Comparison of ENCODE assay signal across 8 cellular contexts in the genomic region with DNA sequence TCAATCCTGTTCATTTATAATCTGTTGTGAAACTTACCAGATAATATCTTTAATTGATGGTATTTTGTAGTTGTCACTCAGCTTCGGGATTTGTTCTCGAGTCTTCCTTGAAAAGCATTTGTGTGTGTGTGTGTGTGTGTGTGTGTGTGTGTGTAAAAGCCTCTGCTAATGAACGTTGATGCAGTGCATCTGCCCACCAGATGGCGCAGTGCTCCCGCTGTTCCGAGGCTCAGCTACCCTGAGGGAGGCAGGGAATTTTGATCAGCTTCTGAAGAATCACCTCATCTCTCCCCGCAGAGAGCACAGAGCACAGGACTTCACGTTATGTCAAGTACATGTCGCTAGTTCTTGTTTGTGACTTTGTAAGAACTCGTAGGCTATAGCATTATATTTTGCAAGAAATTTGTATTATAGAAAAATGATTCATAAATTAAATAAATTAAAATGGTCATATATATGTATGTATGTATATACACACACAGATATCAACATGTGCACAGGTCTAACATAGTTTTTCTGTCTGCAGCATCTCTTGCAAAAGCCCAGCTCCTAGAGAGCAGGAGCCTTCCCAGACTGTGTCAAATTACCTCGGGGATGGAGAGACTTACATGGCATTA.
DNase-seq lines count a peak whose midpoint lies in the region; ATAC-seq and TF ChIP-seq lines count a peak whose summit lies in the region.

No MANE protein-coding gene starts in this region.

- H3K79me2 ChIP-seq in DND-41 (ENCODE audit: insufficient read depth, low read length): no peaks in the 10 kb centered on the region

- no peaks in the 10 kb centered on the region for H3K4me1 ChIP-seq in DND-41 (ENCODE audit: insufficient read depth, low read length)

- in situ Hi-C loops in astrocyte of the spinal cord (cut with HindIII; ENCODE audit: low sequenced_read_pairs): no loop called here

- H3K27me3 ChIP-seq in DND-41 (ENCODE audit: insufficient read depth, low read length, poor library complexity): no peaks in the 10 kb centered on the region

- no peak overlapping the region for H3K27ac ChIP-seq in DND-41 (ENCODE audit: low read length)

- H4K20me1 ChIP-seq in DND-41 (ENCODE audit: insufficient read depth, low read length): no peaks in the 10 kb centered on the region

- ATAC-seq in DND-41 (ENCODE audit: insufficient read depth, low read depth) (peak; percentile 80), GM19395 (IDR thresholded peaks at IDR 0.05; ENCODE audit: unreplicated experiment) (peak; percentile 90), HG03558 (IDR thresholded peaks at IDR 0.05; ENCODE audit: extremely low read depth, unreplicated experiment) (peak; percentile 88)

- peak; percentile 84 for TF ChIP-seq CTCF in DND-41 (IDR thresholded peaks at IDR 0.05; ENCODE audit: borderline replicate concordance, extremely low read depth, low read length, poor library complexity, severe bottlenecking)
- TF ChIP-seq CTCF in astrocyte of the spinal cord (IDR thresholded peaks at IDR 0.05; ENCODE audit: low read depth, low read length): peak; percentile 86

- no peak overlapping the region for H2AFZ ChIP-seq in DND-41 (ENCODE audit: low read depth, low read length)

- no peaks in the 10 kb centered on the region for H3K9me3 ChIP-seq in DND-41 (ENCODE audit: insufficient read depth, low read length, severe bottlenecking)

- H3K4me2 ChIP-seq in DND-41 (ENCODE audit: insufficient read depth, low read length): no peak overlapping the region

- DNase-seq in DND-41 (peak; percentile 59), NOMO-1 treated with DMSO at 0.1 percent for 48 hours (lab: John Stamatoyannopoulos, UW; ENCODE audit: unreplicated experiment) (peak; percentile 38), astrocyte of the spinal cord (ENCODE audit: low read depth, low spot score) (peak; percentile 82), iPS DF 4.7 (ENCODE audit: extremely low read depth, low spot score) (peak; percentile 80), 8988T (no peak)
- peak; percentile 59 for DNase-seq in stimulated activated CD4-positive, alpha-beta T cell treated with anti-CD3 and anti-CD28 coated beads, Interleukin-15, amount 100 ng/mL, for 24 hours

- H3K4me3 ChIP-seq in DND-41 (ENCODE audit: low read depth in 1 of 2, low read length in 2 of 2) (no peak overlapping the region), astrocyte of the spinal cord (ENCODE audit: low read depth, low read length) (no peak overlapping the region)

- no peak overlapping the region for H3K9ac ChIP-seq in DND-41 (ENCODE audit: low read depth, low read length)

- H3K36me3 ChIP-seq in DND-41 (ENCODE audit: insufficient read depth, low read length): no peaks in the 10 kb centered on the region
